In the genomic region with DNA sequence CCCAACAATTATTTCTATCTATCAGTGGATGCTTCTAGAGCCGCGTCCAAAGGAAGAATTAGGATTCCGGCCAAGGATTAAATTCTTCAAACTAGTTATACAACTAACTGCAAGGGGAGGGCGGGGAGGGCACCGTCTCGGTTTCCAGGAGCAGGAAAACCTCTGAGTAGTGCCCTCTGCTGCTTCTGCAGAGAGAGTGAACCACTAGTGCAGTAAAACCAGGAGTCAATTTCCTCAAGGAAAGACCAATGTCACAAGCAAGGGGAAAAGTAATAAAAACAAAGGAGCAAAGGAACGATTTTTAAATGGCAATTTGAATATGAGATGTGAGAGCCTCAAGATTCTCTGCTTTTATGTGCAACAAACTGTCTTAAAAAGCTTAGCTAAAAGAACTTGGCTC, we compare ENCODE assay signal across 10 cellular contexts. TPM values are rescaled to one million over a fixed set of nuclear protein-coding genes. Genes with fewer than 3 reads are reported as not detected.
A peak's percentile ranks its signal among the peaks of the same experiment; 100 is the strongest.
DNase-seq lines count a peak whose midpoint lies in the region; ATAC-seq, FAIRE-seq and TF ChIP-seq lines count a peak whose summit lies in the region.
"Had no signal": no experiment of that assay in that cellular context is flagged by ENCODE, and none has a peak within 500 bp of the region (broad histone marks: within the 10 kb centered on the region; RNA-seq: fewer than 3 reads in every experiment).

No MANE protein-coding gene starts in this region.

- no peak for TF ChIP-seq RAD21 in HepG2 (CRISPR knock-in tag; IDR thresholded peaks at IDR 0.05)

- no peak for TF ChIP-seq POLR2A in HepG2 (IDR thresholded peaks at IDR 0.05; ENCODE audit: insufficient read depth in 1 of 2, low read depth in 2 of 2, low read length in 2 of 2)

- ATAC-seq in Right ventricle myocardium inferior (peak; percentile 77), HepG2 (peak; percentile 72), HG03469 (IDR thresholded peaks at IDR 0.05; ENCODE audit: unreplicated experiment) (no peak)

- H3K36me3 ChIP-seq in bronchial epithelial cell (ENCODE audit: control insufficient read depth, insufficient read depth, low read length), result no peaks in the 10 kb centered on the region
- no peaks in the 10 kb centered on the region for H3K36me3 ChIP-seq in HepG2 (replicated peaks in 1 of 2; ENCODE audit: control insufficient read depth in 1 of 2, insufficient read depth in 2 of 2, low read length in 2 of 2)

- H2AFZ ChIP-seq in HepG2 (ENCODE audit: low read length), result no peak overlapping the region

- intact Hi-C loops in Right ventricle myocardium inferior (cut with DNase I), result loop anchor here (5.0 kb wide), 1 partner anchor 387 kb away; no protein-coding TSS in a partner anchor
- intact Hi-C loops in cardiac septum (cut with DNase I), result loop anchor here (5.0 kb wide), 2 partner anchors 43 to 57 kb away; a partner anchor contains a TSS
- intact Hi-C loops in HepG2 (cut with micrococcal nuclease; ENCODE audit: unreplicated experiment), result loop anchor here (1.0 kb wide), 1 partner anchor 58 kb away; no protein-coding TSS in a partner anchor

- H3K27me3 ChIP-seq in bronchial epithelial cell (ENCODE audit: control insufficient read depth, insufficient read depth, low read length), result peaks cover 2% of the 10 kb centered on the region
- H3K27me3 ChIP-seq in HepG2 (ENCODE audit: control insufficient read depth in 1 of 2, insufficient read depth in 2 of 2, low read length in 2 of 2), result no peaks in the 10 kb centered on the region

- H4K20me1 ChIP-seq in HepG2 (ENCODE audit: insufficient read depth, low read length), result no peaks in the 10 kb centered on the region

- in situ Hi-C loops in HepG2 (cut with HindIII; ENCODE audit: extremely low pct_ligation_motif_present, low pct_unique_long_range_greater_than_20kb), result no loop called here

- H3K4me3 ChIP-seq in bronchial epithelial cell (ENCODE audit: low read depth, low read length) (no peak overlapping the region), HepG2 (replicated peaks in 1 of 3; ENCODE audit: insufficient read depth in 1 of 3, low read depth in 2 of 3, low read length in 3 of 3) (no peak overlapping the region)

- no peak for FAIRE-seq in bronchial epithelial cell (lab: Jason Lieb, UNC)
- FAIRE-seq in HepG2 (lab: Jason Lieb, UNC), result no peak

- POLR2A ChIA-PET in HepG2 (lab: Yijun Ruan, JAX), result no interaction called here

- H3K9me3 ChIP-seq in HepG2 (ENCODE audit: low read length), result no peaks in the 10 kb centered on the region

- H3K9ac ChIP-seq in HepG2 (ENCODE audit: insufficient read depth, low read depth, low read length), result no peak overlapping the region

- 0 out of 2 replicates have a peak, but pooled peaks cover 7% of the 10 kb centered on the region for H3K4me1 ChIP-seq in HepG2 (ENCODE audit: insufficient read depth, low read length)

- BruUV-seq in HepG2 (replicated peaks; lab: Mats Ljungman, UMichigan), result no TSS peak

- H3K4me2 ChIP-seq in HepG2 (ENCODE audit: low read depth, low read length), result no peak overlapping the region

- DNase-seq in Right ventricle myocardium inferior (ENCODE audit: missing footprints), result peak; percentile 70
- DNase-seq in cardiac septum (ENCODE audit: low spot score), result no peak
- DNase-seq in bronchial epithelial cell (ENCODE audit: low read depth), result peak; percentile 63
- DNase-seq in HepG2 (ENCODE audit: low spot score), result peak; percentile 35
- no peak for DNase-seq in retina
- no peak for DNase-seq in activated CD4-positive, alpha-beta T cell treated with anti-CD3 and anti-CD28 coated beads, Interleukin-2, amount 50 U/mL, for 4 hours
- no peak for DNase-seq in COLO668 (lab: John Stamatoyannopoulos, UW; ENCODE audit: unreplicated experiment)
- DNase-seq: CD4-positive, CD25-positive, alpha-beta regulatory T cell had no signal

- 19% methylated on average over 7 of the region's 7 CpGs for WGBS in HepG2 (ENCODE audit: low lambda C conversion rate)

- H3K27ac ChIP-seq in HepG2 (ENCODE audit: extremely low read length, insufficient read depth, low read length), result no peak overlapping the region

- TF ChIP-seq CTCF in bronchial epithelial cell (IDR thresholded peaks at IDR 0.05; ENCODE audit: insufficient read depth, low read length, severe bottlenecking) (peak; percentile 53), HepG2 (CRISPR knock-in tag; IDR thresholded peaks at IDR 0.05) (peak; percentile 46)

- TF ChIP-seq EP300 in HepG2 (IDR thresholded peaks at IDR 0.05; ENCODE audit: low read depth in 2 of 2, low read length in 2 of 2) (no peak), HepG2 (CRISPR knock-in tag; IDR thresholded peaks at IDR 0.05; ENCODE audit: borderline replicate concordance) (no peak)

- no peaks in the 10 kb centered on the region for H3K79me2 ChIP-seq in HepG2 (ENCODE audit: insufficient read depth, low read length)

- CTCF ChIA-PET in HepG2 (lab: Yijun Ruan, JAX; ENCODE audit: low intra/inter-chr PET ratio, low total read pairs), result interaction anchor here (2.3 kb wide), 1 partner anchor 58 kb away, joined by 10 read pairs; no protein-coding TSS in a partner anchor

RNA-seq across cellular contexts. Expression of a gene that starts 16.5 kb away (rescaled TPM):
- total RNA-seq in Right ventricle myocardium inferior, result 15.0 TPM
- total RNA-seq in cardiac septum, result 18.0 TPM
- total RNA-seq in bronchial epithelial cell, result 20.5 and 28.4 TPM in 2 replicates
- 19.3 and 29.5 TPM in 2 replicates for total RNA-seq in HepG2 (2016; rRNA removed; fragmentation: Illumina TruSeq; extraction: Trizol)
- total RNA-seq in HepG2 (2016; cell fraction: cytosol; rRNA removed; fragmentation: Illumina TruSeq; extraction: Trizol; ENCODE audit: low read depth), result 13.5 and 15.0 TPM in 2 replicates
- total RNA-seq in HepG2 (2016; cell fraction: insoluble cytoplasmic fraction; rRNA removed; fragmentation: Illumina TruSeq; extraction: Trizol), result 20.1 and 28.2 TPM in 2 replicates
- total RNA-seq in HepG2 (2016; cell fraction: membrane; rRNA removed; fragmentation: Illumina TruSeq; extraction: Trizol), result 34.9 and 36.8 TPM in 2 replicates
- 10.8 and 11.8 TPM in 2 replicates for total RNA-seq in HepG2 (2016; cell fraction: nucleus; rRNA removed; fragmentation: Illumina TruSeq; extraction: Trizol)
- 18.6 and 24.6 TPM in 2 replicates for polyA plus RNA-seq in HepG2 (2011; rRNA removed)
- polyA plus RNA-seq in HepG2 (2011; cell fraction: cytosol; rRNA removed), result 12.1 and 17.5 TPM in 2 replicates
- 5.8 and 6.6 TPM in 2 replicates for polyA plus RNA-seq in HepG2 (2011; cell fraction: nucleus; rRNA removed)
- 15.8 and 17.0 TPM in 2 replicates for polyA plus RNA-seq in HepG2 (2012)
- 26.2 and 31.5 TPM in 2 replicates for polyA plus RNA-seq in HepG2 (2016; cell fraction: cytosol; fragmentation: Illumina TruSeq; extraction: Trizol; ENCODE audit: low read depth)
- 52.7 and 53.8 TPM in 2 replicates for polyA plus RNA-seq in HepG2 (2016; cell fraction: insoluble cytoplasmic fraction; fragmentation: Illumina TruSeq; extraction: Trizol; ENCODE audit: low read depth)
- polyA plus RNA-seq in HepG2 (2016; cell fraction: membrane; fragmentation: Illumina TruSeq; extraction: Trizol; ENCODE audit: low read depth), result 47.6 and 48.7 TPM in 2 replicates
- 22.0 and 22.5 TPM in 2 replicates for polyA plus RNA-seq in HepG2 (2016; cell fraction: nucleus; fragmentation: Illumina TruSeq; extraction: Trizol; ENCODE audit: insufficient read depth, low read depth)
- polyA minus RNA-seq in HepG2 (2011; rRNA and poly(A)+ RNA removed; ENCODE audit: low replicate concordance), result 10.0 and 15.8 TPM in 2 replicates
- 13.7 and 13.9 TPM in 2 replicates for polyA minus RNA-seq in HepG2 (2011; cell fraction: cytosol; rRNA and poly(A)+ RNA removed)
- polyA minus RNA-seq in HepG2 (2011; cell fraction: nucleus; rRNA and poly(A)+ RNA removed), result 18.8 and 20.0 TPM in 2 replicates

RNA-seq across cellular contexts. Expression of a gene that starts 43.1 kb away (rescaled TPM):
- total RNA-seq in Right ventricle myocardium inferior (126 TPM), cardiac septum (90.5 TPM), bronchial epithelial cell (3.4 and 5.5 TPM in 2 replicates), HepG2 (2016; rRNA removed; fragmentation: Illumina TruSeq; extraction: Trizol) (0.35 and 0.39 TPM in 2 replicates)
- 0.26 and 0.30 TPM in 2 replicates for total RNA-seq in HepG2 (2016; cell fraction: cytosol; rRNA removed; fragmentation: Illumina TruSeq; extraction: Trizol; ENCODE audit: low read depth)
- total RNA-seq in HepG2 (2016; cell fraction: insoluble cytoplasmic fraction; rRNA removed; fragmentation: Illumina TruSeq; extraction: Trizol), result 0.30 and 0.63 TPM in 2 replicates
- total RNA-seq in HepG2 (2016; cell fraction: membrane; rRNA removed; fragmentation: Illumina TruSeq; extraction: Trizol), result 0.69 and 1.1 TPM in 2 replicates
- total RNA-seq in HepG2 (2016; cell fraction: nucleus; rRNA removed; fragmentation: Illumina TruSeq; extraction: Trizol), result 0.28 and 0.53 TPM in 2 replicates
- 0.53 and 0.57 TPM in 2 replicates for polyA plus RNA-seq in HepG2 (2011; rRNA removed)
- polyA plus RNA-seq in HepG2 (2011; cell fraction: cytosol; rRNA removed), result 0.12 and 0.37 TPM in 2 replicates
- polyA plus RNA-seq in HepG2 (2011; cell fraction: nucleus; rRNA removed), result 0.05 and 0.06 TPM in 2 replicates
- polyA plus RNA-seq in HepG2 (2012), result 0.21 and 0.85 TPM in 2 replicates
- polyA plus RNA-seq in HepG2 (2016; cell fraction: cytosol; fragmentation: Illumina TruSeq; extraction: Trizol; ENCODE audit: low read depth), result 0.37 and 0.38 TPM in 2 replicates
- 0.17 and 0.53 TPM in 2 replicates for polyA plus RNA-seq in HepG2 (2016; cell fraction: insoluble cytoplasmic fraction; fragmentation: Illumina TruSeq; extraction: Trizol; ENCODE audit: low read depth)
- 0.69 and 0.86 TPM in 2 replicates for polyA plus RNA-seq in HepG2 (2016; cell fraction: membrane; fragmentation: Illumina TruSeq; extraction: Trizol; ENCODE audit: low read depth)
- polyA plus RNA-seq in HepG2 (2016; cell fraction: nucleus; fragmentation: Illumina TruSeq; extraction: Trizol; ENCODE audit: insufficient read depth, low read depth), result 0.22 TPM in 1 of 2 replicates, not detected in the other
- 0.26 TPM in 1 of 2 replicates, not detected in the other for polyA minus RNA-seq in HepG2 (2011; rRNA and poly(A)+ RNA removed; ENCODE audit: low replicate concordance)
- 0.62 and 1.3 TPM in 2 replicates for polyA minus RNA-seq in HepG2 (2011; cell fraction: cytosol; rRNA and poly(A)+ RNA removed)
- 0.12 and 0.13 TPM in 2 replicates for polyA minus RNA-seq in HepG2 (2011; cell fraction: nucleus; rRNA and poly(A)+ RNA removed)

RNA-seq across cellular contexts. Expression of a gene that starts 53.9 kb away (rescaled TPM):
- total RNA-seq in Right ventricle myocardium inferior, result 0.35 TPM
- total RNA-seq in cardiac septum, result 1.7 TPM
- under 0.01 and 0.26 TPM in 2 replicates for total RNA-seq in bronchial epithelial cell
- not detected in 2 replicates for total RNA-seq in HepG2 (2016; rRNA removed; fragmentation: Illumina TruSeq; extraction: Trizol)
- total RNA-seq in HepG2 (2016; cell fraction: cytosol; rRNA removed; fragmentation: Illumina TruSeq; extraction: Trizol; ENCODE audit: low read depth), result not detected in 2 replicates
- total RNA-seq in HepG2 (2016; cell fraction: insoluble cytoplasmic fraction; rRNA removed; fragmentation: Illumina TruSeq; extraction: Trizol), result not detected in 2 replicates
- not detected in 2 replicates for total RNA-seq in HepG2 (2016; cell fraction: membrane; rRNA removed; fragmentation: Illumina TruSeq; extraction: Trizol)
- total RNA-seq in HepG2 (2016; cell fraction: nucleus; rRNA removed; fragmentation: Illumina TruSeq; extraction: Trizol), result not detected in 2 replicates
- 0.13 and 0.24 TPM in 2 replicates for polyA plus RNA-seq in HepG2 (2011; rRNA removed)
- polyA plus RNA-seq in HepG2 (2011; cell fraction: cytosol; rRNA removed), result 0.04 TPM in 1 of 2 replicates, not detected in the other
- polyA plus RNA-seq in HepG2 (2011; cell fraction: nucleus; rRNA removed), result 0.80 and 0.81 TPM in 2 replicates
- polyA plus RNA-seq in HepG2 (2012), result 0.20 TPM in 1 of 2 replicates, not detected in the other
- not detected in 2 replicates for polyA plus RNA-seq in HepG2 (2016; cell fraction: cytosol; fragmentation: Illumina TruSeq; extraction: Trizol; ENCODE audit: low read depth)
- polyA plus RNA-seq in HepG2 (2016; cell fraction: insoluble cytoplasmic fraction; fragmentation: Illumina TruSeq; extraction: Trizol; ENCODE audit: low read depth), result not detected in 2 replicates
- not detected in 2 replicates for polyA plus RNA-seq in HepG2 (2016; cell fraction: membrane; fragmentation: Illumina TruSeq; extraction: Trizol; ENCODE audit: low read depth)
- polyA plus RNA-seq in HepG2 (2016; cell fraction: nucleus; fragmentation: Illumina TruSeq; extraction: Trizol; ENCODE audit: insufficient read depth, low read depth), result not detected in 2 replicates
- polyA minus RNA-seq in HepG2 (2011; rRNA and poly(A)+ RNA removed; ENCODE audit: low replicate concordance), result 0.56 TPM in 1 of 2 replicates, not detected in the other
- not detected in 2 replicates for polyA minus RNA-seq in HepG2 (2011; cell fraction: cytosol; rRNA and poly(A)+ RNA removed)
- 0.37 TPM in 1 of 2 replicates, not detected in the other for polyA minus RNA-seq in HepG2 (2011; cell fraction: nucleus; rRNA and poly(A)+ RNA removed)
- total RNA-seq: HT1080 had no signal
- polyA plus RNA-seq: CD4-positive, CD25-positive, alpha-beta regulatory T cell had no signal

Comparison
In these comparisons a context has a peak if more than half of its experiments do, and no peak if none do; other contexts are left out.
1. DNase-seq: peak in Right ventricle myocardium inferior (single experiment), bronchial epithelial cell (single experiment) and HepG2 (single experiment); none in cardiac septum (single experiment), retina (single experiment), activated CD4-positive, alpha-beta T cell treated with anti-CD3 and anti-CD28 coated beads, Interleukin-2, amount 50 U/mL, for 4 hours (0 of 2) and COLO668 (single experiment).
2. RNA of a gene that starts 43.1 kb away (total RNA-seq): 126 TPM in Right ventricle myocardium inferior (single experiment) and 90.5 TPM in cardiac septum (single experiment); 3.4 to 5.5 TPM in bronchial epithelial cell and 0.26 to 1.1 TPM in HepG2; every median in the first group is over 10 times any median in the second.